ENCODE assay signal across 17 cellular contexts in genomic region chr4:140690093-140690492, GRCh38.
DNase-seq lines count a peak whose midpoint lies in the region; ATAC-seq and TF ChIP-seq lines count a peak whose summit lies in the region.
"Had no signal": no experiment of that assay in that cellular context is flagged by ENCODE, and none has a peak within 500 bp of the region (broad histone marks: within the 10 kb centered on the region; RNA-seq: fewer than 3 reads in every experiment).

No MANE protein-coding gene starts in this region.

- H3K4me3 ChIP-seq in prostate gland (no peak overlapping the region), hepatocyte (no peak overlapping the region)

- H2AFZ ChIP-seq in hepatocyte, result no peak overlapping the region

- H3K79me2 ChIP-seq in hepatocyte, result peaks cover 32% of the 10 kb centered on the region

- H3K4me1 ChIP-seq in prostate gland (replicated peaks) (peaks cover 2% of the 10 kb centered on the region), hepatocyte (ENCODE audit: insufficient read depth) (peaks cover 5% of the 10 kb centered on the region)

- TF ChIP-seq CTCF in C4-2B (conservative IDR thresholded peaks at IDR 0.05) (no peak), VCaP (conservative IDR thresholded peaks at IDR 0.05) (no peak), prostate gland (IDR thresholded peaks at IDR 0.05) (no peak), hepatocyte (IDR thresholded peaks at IDR 0.05; ENCODE audit: poor library complexity) (no peak)

- H3K36me3 ChIP-seq in prostate gland (no peaks in the 10 kb centered on the region), hepatocyte (replicated peaks; ENCODE audit: insufficient read depth, low read depth) (no peaks in the 10 kb centered on the region)

- DNase-seq in left colon (no peak), prostate gland (ENCODE audit: low spot score) (no peak), SKM-1 treated with dmso at 0.1 percent for 144 hours (lab: John Stamatoyannopoulos, UW; ENCODE audit: unreplicated experiment) (no peak), 8988T (no peak), hepatocyte (ENCODE audit: low spot score) (no peak)
- no peak for DNase-seq in activated T-cell treated with anti-CD3 and anti-CD28 coated beads, Interleukin-2, amount 50 U/mL, for 48 hours
- DNase-seq: CD4-positive, CD25-positive, alpha-beta regulatory T cell; EL; Karpas-422; NCI-H1105; NCI-H1694 treated with DMSO at 0.1 percent for 48 hours; NCI-H2107; NCI-H2227 treated with DMSO at 0.1 percent for 48 hours; NCI-H524 had no signal

- no peaks in the 10 kb centered on the region for H4K20me1 ChIP-seq in hepatocyte (ENCODE audit: insufficient read depth, poor library complexity, severe bottlenecking)

- H3K9me2 ChIP-seq in hepatocyte (replicated peaks; ENCODE audit: insufficient read depth), result no peaks in the 10 kb centered on the region

- ATAC-seq in left colon, result peak; percentile 26
- ATAC-seq: Panc1 had no signal

- H3K27ac ChIP-seq in C4-2B (peak overlapping the region; percentile 81), VCaP (peak overlapping the region; percentile 40; the same call in 1 of the 2 replicates), prostate gland (peak overlapping the region; percentile 33 to 67), hepatocyte (no peak overlapping the region)

- 100% methylated on average over 1 of the region's 1 CpG for whole genome bisulfite sequencing in prostate gland
- WGBS in hepatocyte (ENCODE audit: low lambda C conversion rate, missing lambda C conversion rate), result 95% methylated on average over 1 of the region's 1 CpG

- intact Hi-C loops in left colon (cut with DNase I, micrococcal nuclease), result no loop called here
- intact Hi-C loops in prostate gland (cut with DNase I), result no loop called here

- TF ChIP-seq POLR2A in prostate gland (IDR thresholded peaks at IDR 0.05), result no peak

- no peak overlapping the region for H3K4me2 ChIP-seq in hepatocyte

- H3K9me3 ChIP-seq in prostate gland (no peaks in the 10 kb centered on the region), hepatocyte (ENCODE audit: low read depth) (no peaks in the 10 kb centered on the region)

- H3K27me3 ChIP-seq in prostate gland (replicated peaks; ENCODE audit: insufficient read depth) (no peaks in the 10 kb centered on the region), hepatocyte (no peaks in the 10 kb centered on the region)
